ENCODE assay signal across 13 cellular contexts in genomic region chr21:39968010-39968409, GRCh38.
DNase-seq lines count a peak whose midpoint lies in the region; ATAC-seq and TF ChIP-seq lines count a peak whose summit lies in the region.
"Had no signal": no experiment of that assay in that cellular context is flagged by ENCODE, and none has a peak within 500 bp of the region (broad histone marks: within the 10 kb centered on the region; RNA-seq: fewer than 3 reads in every experiment).

No MANE protein-coding gene starts in this region.

- H2AFZ ChIP-seq in GM23338: peak overlapping the region; percentile 56; the same call in 1 of the 2 replicates
- no peak overlapping the region for H2AFZ ChIP-seq in OCI-LY7 (ENCODE audit: low read length)
- no peak overlapping the region for H2AFZ ChIP-seq in trophoblast cell (ENCODE audit: insufficient read depth, low read length, poor library complexity)

- no peak overlapping the region for H2BK5ac ChIP-seq in trophoblast cell (ENCODE audit: low read depth, low read length, poor library complexity)

- H3K4me1 Mint-ChIP-seq in GM23338: no peaks in the 10 kb centered on the region
- peaks cover 2% of the 10 kb centered on the region for H3K4me1 Mint-ChIP-seq in endodermal cell

- H3K9ac ChIP-seq in endodermal cell (ENCODE audit: extremely low read depth, low read length, poor library complexity, severe bottlenecking) (no peak overlapping the region), trophoblast cell (ENCODE audit: low read length) (no peak overlapping the region)
- H3K9ac ChIP-seq: BLaER1 treated with 17β-estradiol and CSF1 and Interleukin-3, amounts not matched to agents 10 nM and 100 nM had no signal

- POLR2A ChIA-PET in OCI-LY7 (lab: Charles Lee): no interaction called here

- WGBS in endodermal cell (ENCODE audit: insufficient coverage in 1 of 2, insufficient read length in 1 of 2), 2 experiments: 87 to 100% methylated on average over 1 to 2 of the region's 2 CpGs
- WGBS in trophoblast cell (ENCODE audit: extremely low coverage, insufficient coverage, insufficient read length): no CpG with 5 or more reads among the region's 2 CpGs

- no peak overlapping the region for H4K8ac ChIP-seq in trophoblast cell (ENCODE audit: low read depth, low read length)

- CTCF ChIA-PET in OCI-LY7 (lab: Charles Lee; ENCODE audit: unreplicated experiment): no interaction called here

- H3K23ac ChIP-seq in trophoblast cell (ENCODE audit: low read length): no peak overlapping the region

- H3K9me2 ChIP-seq in GM23338 (ENCODE audit: insufficient read depth) (peaks cover 6% of the 10 kb centered on the region), OCI-LY7 (ENCODE audit: insufficient read depth, low read length) (no peaks in the 10 kb centered on the region)

- no peaks in the 10 kb centered on the region for H3K27me3 Mint-ChIP-seq in GM23338 (ENCODE audit: insufficient read depth, low read depth, poor library complexity)
- H3K27me3 Mint-ChIP-seq in endodermal cell (ENCODE audit: insufficient read depth): peaks cover 3% of the 10 kb centered on the region
- H3K27me3 Mint-ChIP-seq: CD4-positive, alpha-beta T cell had no signal

- peak; percentile 26; the same call in 1 of the 3 replicates for ATAC-seq in GM23338
- ATAC-seq: K562 had no signal

- H4K91ac ChIP-seq in trophoblast cell (ENCODE audit: low read depth, low read length): no peak overlapping the region

- H3K4me2 ChIP-seq in GM23338 (no peak overlapping the region), OCI-LY7 (ENCODE audit: low read length) (no peak overlapping the region), trophoblast cell (ENCODE audit: low read length) (no peak overlapping the region)
- H3K4me2 ChIP-seq: BLaER1 treated with 17β-estradiol and CSF1 and Interleukin-3, amounts not matched to agents 10 nM and 100 nM had no signal

- H3K4me3 ChIP-seq in GM23338: no peak overlapping the region
- no peak overlapping the region for H3K4me3 ChIP-seq in OCI-LY7 (ENCODE audit: low read depth, low read length, poor library complexity, severe bottlenecking)
- no peak overlapping the region for H3K4me3 ChIP-seq in endodermal cell (ENCODE audit: low read length)
- H3K4me3 ChIP-seq in trophoblast cell (ENCODE audit: low read depth, low read length): no peak overlapping the region
- H3K4me3 ChIP-seq in effector memory CD4-positive, alpha-beta T cell (ENCODE audit: insufficient read depth, low read depth, low read length, poor library complexity, severe bottlenecking): no peak overlapping the region
- H3K4me3 ChIP-seq: BLaER1 treated with 17β-estradiol and CSF1 and Interleukin-3, amounts not matched to agents 10 nM and 100 nM; K562 had no signal

- DNase-seq in GM23338 (ENCODE audit: low spot score) (peak; percentile 65), OCI-LY7 (ENCODE audit: low spot score) (no peak), endodermal cell (peak; percentile 67), trophoblast cell (no peak), COLO668 (lab: John Stamatoyannopoulos, UW; ENCODE audit: unreplicated experiment) (no peak), NCI-H2171 (lab: John Stamatoyannopoulos, UW) (no peak)
- no peak for DNase-seq in effector memory CD4-positive, alpha-beta T cell
- DNase-seq: ACHN; CD4-positive, alpha-beta T cell; DMS79; EL had no signal

- H3K27me3 ChIP-seq in GM23338 (ENCODE audit: insufficient read depth): no peaks in the 10 kb centered on the region
- no peaks in the 10 kb centered on the region for H3K27me3 ChIP-seq in endodermal cell (ENCODE audit: control insufficient read depth, insufficient read depth, low read length, poor library complexity, severe bottlenecking)
- H3K27me3 ChIP-seq in trophoblast cell (ENCODE audit: insufficient read depth, low read length): no peaks in the 10 kb centered on the region
- H3K27me3 ChIP-seq in effector memory CD4-positive, alpha-beta T cell (replicated peaks; ENCODE audit: control insufficient read depth, insufficient read depth, low read length, poor library complexity, severe bottlenecking): no peaks in the 10 kb centered on the region
- H3K27me3 ChIP-seq: BLaER1 treated with 17β-estradiol and CSF1 and Interleukin-3, amounts not matched to agents 10 nM and 100 nM had no signal

- no peaks in the 10 kb centered on the region for H3K9me3 ChIP-seq in OCI-LY7 (ENCODE audit: low read length)
- no peaks in the 10 kb centered on the region for H3K9me3 ChIP-seq in endodermal cell (ENCODE audit: control insufficient read depth, low read length)
- H3K9me3 ChIP-seq in trophoblast cell (ENCODE audit: insufficient read depth, low read depth, low read length): peaks cover 2% of the 10 kb centered on the region
- H3K9me3 ChIP-seq in effector memory CD4-positive, alpha-beta T cell (ENCODE audit: control insufficient read depth, low read length): no peaks in the 10 kb centered on the region

- no peak overlapping the region for H3K27ac ChIP-seq in GM23338 (ENCODE audit: low read depth)
- H3K27ac ChIP-seq in OCI-LY7 (ENCODE audit: low read depth, low read length, poor library complexity, severe bottlenecking): no peak overlapping the region
- no peak overlapping the region for H3K27ac ChIP-seq in endodermal cell (ENCODE audit: low read depth, low read length)
- H3K27ac ChIP-seq in trophoblast cell (ENCODE audit: low read depth, low read length): no peak overlapping the region
- no peak overlapping the region for H3K27ac ChIP-seq in effector memory CD4-positive, alpha-beta T cell (ENCODE audit: insufficient read depth, low read length, poor library complexity, severe bottlenecking)
- H3K27ac ChIP-seq: BLaER1 treated with 17β-estradiol and CSF1 and Interleukin-3, amounts not matched to agents 10 nM and 100 nM had no signal

- peak; percentile 62 to 66 for TF ChIP-seq CTCF in GM23338 (conservative IDR thresholded peaks at IDR 0.05; ENCODE audit: low read depth in 2 of 2)
- TF ChIP-seq CTCF in OCI-LY7 (conservative IDR thresholded peaks at IDR 0.05; ENCODE audit: low read length): 0 out of 2 replicates have a peak, but pooled peaks have one; percentile 33
- peak; percentile 56 for TF ChIP-seq CTCF in endodermal cell (conservative IDR thresholded peaks at IDR 0.05)

- H2BK12ac ChIP-seq in trophoblast cell (ENCODE audit: low read length): no peak overlapping the region

- H4K12ac ChIP-seq in trophoblast cell (ENCODE audit: low read depth, low read length): no peak overlapping the region

- H3K36me3 ChIP-seq in GM23338 (ENCODE audit: insufficient read depth): no peaks in the 10 kb centered on the region
- no peaks in the 10 kb centered on the region for H3K36me3 ChIP-seq in OCI-LY7 (ENCODE audit: insufficient read depth, low read length)
- H3K36me3 ChIP-seq in endodermal cell (ENCODE audit: control insufficient read depth, insufficient read depth, low read length): no peaks in the 10 kb centered on the region
- no peaks in the 10 kb centered on the region for H3K36me3 ChIP-seq in trophoblast cell (ENCODE audit: control insufficient read depth in 1 of 2, insufficient read depth in 2 of 2, low read length in 2 of 2)
- no peaks in the 10 kb centered on the region for H3K36me3 ChIP-seq in effector memory CD4-positive, alpha-beta T cell (ENCODE audit: control insufficient read depth, insufficient read depth, low read length)
- H3K36me3 ChIP-seq: BLaER1 treated with 17β-estradiol and CSF1 and Interleukin-3, amounts not matched to agents 10 nM and 100 nM had no signal

- H2AK5ac ChIP-seq in trophoblast cell (ENCODE audit: low read length): no peak overlapping the region

- peak overlapping the region; percentile 19; the same call in 1 of the 2 replicates for H3K27ac Mint-ChIP-seq in GM23338
- H3K27ac Mint-ChIP-seq in endodermal cell: no peak overlapping the region
- H3K27ac Mint-ChIP-seq: CD4-positive, alpha-beta T cell had no signal

- H3K4ac ChIP-seq in trophoblast cell (ENCODE audit: low read depth, low read length): no peak overlapping the region

- H3K4me3 Mint-ChIP-seq in GM23338: no peak overlapping the region
- H3K4me3 Mint-ChIP-seq in endodermal cell: no peak overlapping the region
- H3K4me3 Mint-ChIP-seq: CD4-positive, alpha-beta T cell had no signal

- H3K14ac ChIP-seq in trophoblast cell (ENCODE audit: low read length): no peak overlapping the region

- no peaks in the 10 kb centered on the region for H4K20me1 ChIP-seq in GM23338 (replicated peaks; ENCODE audit: insufficient read depth)
- H4K20me1 ChIP-seq in OCI-LY7 (ENCODE audit: insufficient read depth, low read length): no peaks in the 10 kb centered on the region
- H4K20me1 ChIP-seq: BLaER1 treated with 17β-estradiol and CSF1 and Interleukin-3, amounts not matched to agents 10 nM and 100 nM had no signal

- H3K18ac ChIP-seq in trophoblast cell (ENCODE audit: low read length): no peak overlapping the region

- H3K4me1 ChIP-seq in GM23338 (ENCODE audit: insufficient read depth): no peaks in the 10 kb centered on the region
- no peaks in the 10 kb centered on the region for H3K4me1 ChIP-seq in OCI-LY7 (ENCODE audit: insufficient read depth, low read length, poor library complexity, severe bottlenecking)
- peaks cover 3% of the 10 kb centered on the region for H3K4me1 ChIP-seq in endodermal cell (ENCODE audit: control insufficient read depth, insufficient read depth, low read length)
- H3K4me1 ChIP-seq in trophoblast cell (ENCODE audit: control insufficient read depth in 1 of 2, insufficient read depth in 2 of 2, low read length in 2 of 2): peaks cover 7% of the 10 kb centered on the region in 2 experiments
- H3K4me1 ChIP-seq in effector memory CD4-positive, alpha-beta T cell (ENCODE audit: control insufficient read depth, insufficient read depth, low read length, poor library complexity, severe bottlenecking): no peaks in the 10 kb centered on the region

- 0 out of 3 replicates have a peak, but pooled peaks cover 3% of the 10 kb centered on the region for H3K36me3 Mint-ChIP-seq in GM23338 (ENCODE audit: low read depth)
- H3K36me3 Mint-ChIP-seq in endodermal cell (ENCODE audit: low read depth): no peaks in the 10 kb centered on the region

- H3K9me3 Mint-ChIP-seq in GM23338 (peaks cover 35% of the 10 kb centered on the region), endodermal cell (peaks cover 14% of the 10 kb centered on the region)

- H3K79me1 ChIP-seq in trophoblast cell (ENCODE audit: low read length): no peaks in the 10 kb centered on the region

- intact Hi-C loops in OCI-LY7 (cut with micrococcal nuclease; ENCODE audit: unreplicated experiment): no loop called here

- H3K79me2 ChIP-seq in GM23338 (replicated peaks; ENCODE audit: insufficient read depth): no peaks in the 10 kb centered on the region
- H3K79me2 ChIP-seq in OCI-LY7 (ENCODE audit: insufficient read depth, low read depth, low read length): no peaks in the 10 kb centered on the region
- H3K79me2 ChIP-seq in trophoblast cell (ENCODE audit: control insufficient read depth, insufficient read depth, low read length, poor library complexity): no peaks in the 10 kb centered on the region

- H2BK120ac ChIP-seq in trophoblast cell (ENCODE audit: insufficient read depth, low read length, poor library complexity): no peak overlapping the region

- H3F3A ChIP-seq in GM23338 (replicated peaks; ENCODE audit: low read depth): no peaks in the 10 kb centered on the region

- BruUV-seq in OCI-LY7 (replicated peaks; lab: Mats Ljungman, UMichigan): no TSS peak

TF ChIP-seq in GM23338, 12 proteins besides CTCF, POLR2A, EP300 and RAD21 (continues in another document):
- no peak for TF ChIP-seq POLR2AphosphoS5 (IDR thresholded peaks at IDR 0.05; ENCODE audit: low read depth)
- TF ChIP-seq ZNF331 (CRISPR knock-in tag; IDR thresholded peaks at IDR 0.05; ENCODE audit: low read depth): no peak

Comparison
In these comparisons a context has a peak if more than half of its experiments do, and no peak if none do; other contexts are left out.
1. DNase-seq: peak in GM23338 (single experiment) and endodermal cell (single experiment); none in OCI-LY7 (single experiment), trophoblast cell (0 of 2), COLO668 (single experiment), effector memory CD4-positive, alpha-beta T cell (0 of 3) and NCI-H2171 (single experiment).
2. Peak in every context shown above with its lines, with median percentiles within 50 percentile points of each other: CTCF ChIP-seq.